ENCODE assay signal across 8 cellular contexts in the genomic region with DNA sequence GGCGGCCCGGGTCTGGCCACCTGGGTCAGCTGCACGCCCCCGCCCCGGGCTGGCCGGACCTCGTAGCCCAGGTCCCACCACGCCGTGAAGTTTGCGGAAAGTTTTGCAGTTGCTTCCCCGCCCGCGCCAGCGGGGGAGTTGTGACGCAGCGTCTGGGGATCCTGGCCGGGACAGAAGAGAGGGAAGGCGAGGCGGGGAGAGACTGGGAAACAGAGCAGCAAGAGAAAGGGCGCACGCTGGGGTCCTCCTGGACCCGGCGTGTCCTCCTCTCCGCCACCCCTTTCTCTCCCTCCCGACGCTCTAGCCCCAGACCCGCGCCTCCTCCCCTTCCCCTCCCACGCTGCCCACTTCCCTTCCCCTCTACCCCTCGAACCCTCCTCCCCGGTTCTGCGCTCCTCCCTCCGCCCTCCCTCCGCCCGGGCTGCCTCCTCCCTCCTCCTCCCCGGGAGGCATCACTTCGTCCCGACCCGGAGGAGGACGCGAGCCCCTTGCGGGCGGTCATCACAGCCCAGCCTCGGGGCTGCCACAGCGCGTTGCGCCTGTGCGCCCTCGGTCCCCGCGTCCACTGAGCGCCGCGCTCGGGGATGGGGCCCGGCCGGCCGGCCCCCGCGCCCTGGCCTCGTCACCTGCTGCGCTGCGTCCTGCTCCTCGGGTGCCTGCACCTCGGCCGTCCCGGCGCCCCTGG. TPM values are rescaled to one million over a fixed set of nuclear protein-coding genes. Genes with fewer than 3 reads are reported as not detected.
A peak's percentile ranks its signal among the peaks of the same experiment; 100 is the strongest.
DNase-seq lines count a peak whose midpoint lies in the region; ATAC-seq and TF ChIP-seq lines count a peak whose summit lies in the region.

A gene with protein sequence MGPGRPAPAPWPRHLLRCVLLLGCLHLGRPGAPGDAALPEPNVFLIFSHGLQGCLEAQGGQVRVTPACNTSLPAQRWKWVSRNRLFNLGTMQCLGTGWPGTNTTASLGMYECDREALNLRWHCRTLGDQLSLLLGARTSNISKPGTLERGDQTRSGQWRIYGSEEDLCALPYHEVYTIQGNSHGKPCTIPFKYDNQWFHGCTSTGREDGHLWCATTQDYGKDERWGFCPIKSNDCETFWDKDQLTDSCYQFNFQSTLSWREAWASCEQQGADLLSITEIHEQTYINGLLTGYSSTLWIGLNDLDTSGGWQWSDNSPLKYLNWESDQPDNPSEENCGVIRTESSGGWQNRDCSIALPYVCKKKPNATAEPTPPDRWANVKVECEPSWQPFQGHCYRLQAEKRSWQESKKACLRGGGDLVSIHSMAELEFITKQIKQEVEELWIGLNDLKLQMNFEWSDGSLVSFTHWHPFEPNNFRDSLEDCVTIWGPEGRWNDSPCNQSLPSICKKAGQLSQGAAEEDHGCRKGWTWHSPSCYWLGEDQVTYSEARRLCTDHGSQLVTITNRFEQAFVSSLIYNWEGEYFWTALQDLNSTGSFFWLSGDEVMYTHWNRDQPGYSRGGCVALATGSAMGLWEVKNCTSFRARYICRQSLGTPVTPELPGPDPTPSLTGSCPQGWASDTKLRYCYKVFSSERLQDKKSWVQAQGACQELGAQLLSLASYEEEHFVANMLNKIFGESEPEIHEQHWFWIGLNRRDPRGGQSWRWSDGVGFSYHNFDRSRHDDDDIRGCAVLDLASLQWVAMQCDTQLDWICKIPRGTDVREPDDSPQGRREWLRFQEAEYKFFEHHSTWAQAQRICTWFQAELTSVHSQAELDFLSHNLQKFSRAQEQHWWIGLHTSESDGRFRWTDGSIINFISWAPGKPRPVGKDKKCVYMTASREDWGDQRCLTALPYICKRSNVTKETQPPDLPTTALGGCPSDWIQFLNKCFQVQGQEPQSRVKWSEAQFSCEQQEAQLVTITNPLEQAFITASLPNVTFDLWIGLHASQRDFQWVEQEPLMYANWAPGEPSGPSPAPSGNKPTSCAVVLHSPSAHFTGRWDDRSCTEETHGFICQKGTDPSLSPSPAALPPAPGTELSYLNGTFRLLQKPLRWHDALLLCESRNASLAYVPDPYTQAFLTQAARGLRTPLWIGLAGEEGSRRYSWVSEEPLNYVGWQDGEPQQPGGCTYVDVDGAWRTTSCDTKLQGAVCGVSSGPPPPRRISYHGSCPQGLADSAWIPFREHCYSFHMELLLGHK (N-terminal part only) (plus strand): TSS at position 452 of the 685 bp plus-strand sequence. CDS start 133 bp downstream, at position 585.

- no peak for DNase-seq in CD8-positive, alpha-beta memory T cell
- DNase-seq in HK-2 (ENCODE audit: unreplicated experiment), result peak; percentile 76
- peak; percentile 87 for DNase-seq in T1000 (lab: John Stamatoyannopoulos, UW)
- peak; percentile 55 for DNase-seq in dermis blood vessel endothelial cell
- DNase-seq in right lobe of liver, result peak in 1 of 3 donors; percentile 50
- DNase-seq in stimulated activated CD4-positive, alpha-beta T cell treated with anti-CD3 and anti-CD28 coated beads, Interleukin-4, amount 100 ng/mL, for 1 hour, result peak; percentile 59

- TF ChIP-seq POLR2A in right lobe of liver (IDR thresholded peaks at IDR 0.05) (peak; percentile 21), GM18505 (IDR thresholded peaks at IDR 0.05; ENCODE audit: borderline replicate concordance, extremely low read depth, insufficient read depth, insufficient read length) (no peak)

- H3K4me3 Mint-ChIP-seq in CD8-positive, alpha-beta memory T cell, result peak within 1 kb of the TSS; percentile 80 to 92 (median 84)

- peak; percentile 35 to 50 (median 43) for ATAC-seq in right lobe of liver
- no peak for ATAC-seq in GM18505 (IDR thresholded peaks at IDR 0.05; ENCODE audit: unreplicated experiment)
- no peak for ATAC-seq in HG02981 (IDR thresholded peaks at IDR 0.05; ENCODE audit: unreplicated experiment)

- intact Hi-C loops in right lobe of liver (cut with DNase I), result no loop called here

- no peak within 1 kb of the TSS for H3K27ac ChIP-seq in CD8-positive, alpha-beta memory T cell (ENCODE audit: low read depth, low read length)
- peak within 1 kb of the TSS in 1 of 3 donors; percentile 57 for H3K27ac ChIP-seq in right lobe of liver

- no peaks in the 10 kb centered on the region for H3K9me3 Mint-ChIP-seq in CD8-positive, alpha-beta memory T cell

- H3K4me1 Mint-ChIP-seq in CD8-positive, alpha-beta memory T cell, result peaks cover 5 to 16% (median 6%) of the 10 kb centered on the region in 3 donors

- WGBS in right lobe of liver (ENCODE audit: insufficient coverage, low coverage, low lambda C conversion rate, missing lambda C conversion rate), result 4% methylated on average over 22 of the region's 68 CpGs

- H3K27ac Mint-ChIP-seq in CD8-positive, alpha-beta memory T cell, result peak within 1 kb of the TSS in 3 of 8 donors; percentile 51 to 57 (median 56)

- peaks cover 9 to 33% of the 10 kb centered on the region in 2 donors for H3K27me3 Mint-ChIP-seq in CD8-positive, alpha-beta memory T cell

- no peaks in the 10 kb centered on the region for H3K36me3 Mint-ChIP-seq in CD8-positive, alpha-beta memory T cell

- POLR2A ChIA-PET in CD8-positive, alpha-beta memory T cell (lab: Charles Lee), result no interaction called here

- peaks cover 7% of the 10 kb centered on the region for H3K4me1 ChIP-seq in CD8-positive, alpha-beta memory T cell (ENCODE audit: insufficient read depth, low read length)
- peaks cover 0 to 10% (median 0%) of the 10 kb centered on the region in 4 donors for H3K4me1 ChIP-seq in right lobe of liver

- no peak for TF ChIP-seq CTCF in right lobe of liver (IDR thresholded peaks at IDR 0.05)

- CTCF ChIA-PET in CD8-positive, alpha-beta memory T cell (lab: Charles Lee), result no interaction called here

- no peaks in the 10 kb centered on the region for H3K36me3 ChIP-seq in CD8-positive, alpha-beta memory T cell (ENCODE audit: insufficient read depth, low read length)
- no peaks in the 10 kb centered on the region for H3K36me3 ChIP-seq in right lobe of liver

- no peaks in the 10 kb centered on the region for H3K9me3 ChIP-seq in CD8-positive, alpha-beta memory T cell (ENCODE audit: low read length)
- H3K9me3 ChIP-seq in right lobe of liver, result no peaks in the 10 kb centered on the region

- H3K27me3 ChIP-seq in CD8-positive, alpha-beta memory T cell (ENCODE audit: insufficient read depth, low read length, poor library complexity, severe bottlenecking), result no peaks in the 10 kb centered on the region
- H3K27me3 ChIP-seq in right lobe of liver, result no peaks in the 10 kb centered on the region

- H3K4me3 ChIP-seq in CD8-positive, alpha-beta memory T cell (ENCODE audit: low read length), result peak within 1 kb of the TSS; percentile 32
- peak within 1 kb of the TSS; percentile 32 to 44 (median 39) for H3K4me3 ChIP-seq in right lobe of liver

RNA-seq across cellular contexts. Expression of the gene that starts here (rescaled TPM):
- total RNA-seq in CD8-positive, alpha-beta memory T cell, result 10 to 100 TPM; 10.0 to 10.2 TPM
- polyA plus RNA-seq in CD8-positive, alpha-beta memory T cell, result 0.08 TPM
- total RNA-seq in dermis blood vessel endothelial cell, result 10.8 and 10.9 TPM in 2 replicates
- total RNA-seq in right lobe of liver, result 1 to 10 TPM; 1.7 to 7.4 (median 3.8) TPM

Comparison
In these comparisons a context has a peak if more than half of its experiments do, and no peak if none do; other contexts are left out.
1. DNase-seq: peak in HK-2 (single experiment), T1000 (single experiment), dermis blood vessel endothelial cell (single experiment) and stimulated activated CD4-positive, alpha-beta T cell treated with anti-CD3 and anti-CD28 coated beads, Interleukin-4, amount 100 ng/mL, for 1 hour (single experiment); none in CD8-positive, alpha-beta memory T cell (0 of 5).
2. ATAC-seq: peak in right lobe of liver (4 of 4); none in GM18505 (single experiment) and HG02981 (single experiment).